In genomic region chr2:230422149-230422548, GRCh38 we compare ENCODE assay signal across 18 cellular contexts. TPM values are rescaled to one million over a fixed set of nuclear protein-coding genes. Genes with fewer than 3 reads are reported as not detected.
DNase-seq lines count a peak whose midpoint lies in the region; ATAC-seq, FAIRE-seq and TF ChIP-seq lines count a peak whose summit lies in the region.
"Had no signal": no experiment of that assay in that cellular context is flagged by ENCODE, and none has a peak within 500 bp of the region (broad histone marks: within the 10 kb centered on the region; RNA-seq: fewer than 3 reads in every experiment).

No MANE protein-coding gene starts in this region.

- H3K27ac ChIP-seq in GM12878 (ENCODE audit: control insufficient read depth, insufficient read depth) (no peak overlapping the region), suprapubic skin (no peak overlapping the region)

- no peaks in the 10 kb centered on the region; the same call in none of the 3 replicates for H3K9me3 ChIP-seq in GM12878 (replicated peaks; ENCODE audit: control insufficient read depth, insufficient read depth, low read length)
- no peaks in the 10 kb centered on the region for H3K9me3 ChIP-seq in suprapubic skin
- H3K9me3 ChIP-seq: stomach had no signal

- no peak for FAIRE-seq in GM12878 (lab: Jason Lieb, UNC)

- H3K4me3 Mint-ChIP-seq in activated CD4-positive, alpha-beta T cell treated with anti-CD3 and anti-CD28 coated beads, Interleukin-2, amount 10 ng/mL, durations not matched to agents 7 days and 5 days: peak overlapping the region; percentile 26
- H3K4me3 Mint-ChIP-seq in natural killer cell treated with Interleukin-12 subunit alpha and Interleukin-12 subunit beta and Interleukin-15 and Interleukin-18, amount 100 ng/mL, for 72 hours: peak overlapping the region; percentile 4
- H3K4me3 Mint-ChIP-seq: brain had no signal

- TF ChIP-seq CTCF in GM12878 (IDR thresholded peaks at IDR 0.05 in 2 of 3, conservative IDR thresholded peaks at IDR 0.05 in 1 of 3; ENCODE audit: control insufficient read depth in 2 of 3, extremely low read depth in 1 of 3, insufficient read depth in 1 of 3, low read depth in 3 of 3, low read length in 3 of 3) (no peak), suprapubic skin (IDR thresholded peaks at IDR 0.05) (no peak)

- no peak for ATAC-seq in GM12878
- ATAC-seq in natural killer cell treated with Interleukin-12 subunit alpha and Interleukin-12 subunit beta and Interleukin-15 and Interleukin-18, amount 100 ng/mL, for 72 hours: no peak

- TF ChIP-seq POLR2A in GM12878 (IDR thresholded peaks at IDR 0.05; ENCODE audit: low read depth, low read length) (no peak), suprapubic skin (IDR thresholded peaks at IDR 0.05) (no peak)

- H3K27me3 ChIP-seq in GM12878 (replicated peaks in 1 of 2; ENCODE audit: control insufficient read depth in 2 of 2, insufficient read depth in 2 of 2, low read length in 1 of 2) (no peaks in the 10 kb centered on the region), suprapubic skin (no peaks in the 10 kb centered on the region)
- H3K27me3 ChIP-seq: stomach had no signal

- CTCF ChIA-PET in activated CD4-positive, alpha-beta T cell treated with anti-CD3 and anti-CD28 coated beads, Interleukin-2, amount 10 ng/mL, durations not matched to agents 7 days and 5 days (lab: Charles Lee): no interaction called here
- CTCF ChIA-PET in GM12878 (lab: Yijun Ruan, JAX): interaction anchor here (1.3 kb wide), 1 partner anchor 189 kb away, joined by 4 read pairs; no protein-coding TSS in a partner anchor

- no peak overlapping the region for H2AFZ ChIP-seq in GM12878 (ENCODE audit: control insufficient read depth, low read depth, low read length)

- RAD21 ChIA-PET in GM12878 (lab: Charles Lee; ENCODE audit: unreplicated experiment): interaction anchor here (0.9 to 1.4 kb wide), 4 partner anchors 10 to 189 kb away, joined by 3 to 4 read pairs (median 4); no protein-coding TSS in a partner anchor

- POLR2A ChIA-PET in activated CD4-positive, alpha-beta T cell treated with anti-CD3 and anti-CD28 coated beads, Interleukin-2, amount 10 ng/mL, durations not matched to agents 7 days and 5 days (lab: Charles Lee): no interaction called here
- POLR2A ChIA-PET in GM12878 (lab: Charles Lee): interaction anchor here (0.6 to 1.4 kb wide), 5 partner anchors 9 to 179 kb away, joined by 3 to 6 read pairs (median 4); no protein-coding TSS in a partner anchor

- H4K20me1 ChIP-seq in GM12878 (ENCODE audit: control insufficient read depth, insufficient read depth): no peaks in the 10 kb centered on the region

- H3K36me3 ChIP-seq in GM12878 (ENCODE audit: control insufficient read depth in 2 of 2, insufficient read depth in 2 of 2, low read length in 1 of 2) (peaks cover 0 to 21% of the 10 kb centered on the region in 2 experiments; a peak in 3 of 4 replicates), suprapubic skin (no peaks in the 10 kb centered on the region)

- TF ChIP-seq RAD21 in GM12878 (IDR thresholded peaks at IDR 0.05; ENCODE audit: insufficient read depth, low read depth, low read length): no peak

- TF ChIP-seq EP300 in GM12878 (IDR thresholded peaks at IDR 0.05; ENCODE audit: borderline replicate concordance in 1 of 2, control insufficient read depth in 1 of 2, low read depth in 2 of 2, low read length in 2 of 2) (no peak), suprapubic skin (IDR thresholded peaks at IDR 0.05) (no peak)

- peaks cover 98% of the 10 kb centered on the region for H3K79me2 ChIP-seq in GM12878 (ENCODE audit: control insufficient read depth, insufficient read depth, low read length)

- BruUV-seq in GM12878 (replicated peaks; lab: Mats Ljungman, UMichigan): no TSS peak

- H3K4me1 Mint-ChIP-seq in activated CD4-positive, alpha-beta T cell treated with anti-CD3 and anti-CD28 coated beads, Interleukin-2, amount 10 ng/mL, durations not matched to agents 7 days and 5 days: peaks cover 81% of the 10 kb centered on the region
- H3K4me1 Mint-ChIP-seq in natural killer cell treated with Interleukin-12 subunit alpha and Interleukin-12 subunit beta and Interleukin-15 and Interleukin-18, amount 100 ng/mL, for 72 hours (ENCODE audit: low read depth in 2 of 2): peaks cover 74 to 90% of the 10 kb centered on the region in 2 donors
- H3K4me1 Mint-ChIP-seq: brain had no signal

- intact Hi-C loops in GM12878 (cut with micrococcal nuclease; ENCODE audit: unreplicated experiment): no loop called here

- H3K36me3 Mint-ChIP-seq in activated CD4-positive, alpha-beta T cell treated with anti-CD3 and anti-CD28 coated beads, Interleukin-2, amount 10 ng/mL, durations not matched to agents 7 days and 5 days (ENCODE audit: low read depth): peaks cover 90% of the 10 kb centered on the region
- H3K36me3 Mint-ChIP-seq in natural killer cell treated with Interleukin-12 subunit alpha and Interleukin-12 subunit beta and Interleukin-15 and Interleukin-18, amount 100 ng/mL, for 72 hours: peaks cover 50% of the 10 kb centered on the region
- H3K36me3 Mint-ChIP-seq: brain had no signal

- WGBS in GM12878 (ENCODE audit: insufficient coverage, insufficient replicate concordance, low lambda C conversion rate, missing lambda C conversion rate): 76% methylated on average over 4 of the region's 4 CpGs
- 87% methylated on average over 4 of the region's 4 CpGs for WGBS in suprapubic skin

- H3K4me3 ChIP-seq in GM12878 (peak overlapping the region; percentile 63; the same call in 1 of the 2 replicates), suprapubic skin (no peak overlapping the region)
- H3K4me3 ChIP-seq: lung, stomach had no signal

- in situ Hi-C loops in GM12878 (cut with MboI): no loop called here

- H3K9ac ChIP-seq in GM12878 (ENCODE audit: control insufficient read depth, insufficient read depth, low read length): no peak overlapping the region

- peaks cover 2% of the 10 kb centered on the region for H3K9me3 Mint-ChIP-seq in activated CD4-positive, alpha-beta T cell treated with anti-CD3 and anti-CD28 coated beads, Interleukin-2, amount 10 ng/mL, durations not matched to agents 7 days and 5 days
- H3K9me3 Mint-ChIP-seq in natural killer cell treated with Interleukin-12 subunit alpha and Interleukin-12 subunit beta and Interleukin-15 and Interleukin-18, amount 100 ng/mL, for 72 hours: no peaks in the 10 kb centered on the region
- H3K9me3 Mint-ChIP-seq: brain had no signal

- H3K4me2 ChIP-seq in GM12878 (ENCODE audit: control insufficient read depth, insufficient read depth): peak overlapping the region; percentile 69

- H3K4me1 ChIP-seq in GM12878 (ENCODE audit: control insufficient read depth, insufficient read depth, low read length) (peaks cover 4% of the 10 kb centered on the region; the same call in 1 of the 2 replicates), suprapubic skin (peaks cover 73% of the 10 kb centered on the region)

- DNase-seq in activated CD4-positive, alpha-beta T cell treated with anti-CD3 and anti-CD28 coated beads, Interleukin-2, amount 10 ng/mL, durations not matched to agents 7 days and 5 days: no peak
- DNase-seq in activated CD4-positive, alpha-beta T cell treated with anti-CD3 and anti-CD28 coated beads, Interleukin-2, amount 50 U/mL, for 1 hour: no peak
- DNase-seq in ELR (ENCODE audit: low read depth) (peak; percentile 28), GM12878 (ENCODE audit: low read depth, low spot score) (no peak), NCI-H1092 treated with DMSO at 0.1 percent for 48 hours (lab: John Stamatoyannopoulos, UW) (no peak), NCI-H226 (no peak), suprapubic skin (ENCODE audit: low spot score in 2 of 2) (no peak)
- no peak for DNase-seq in natural killer cell treated with Interleukin-12 subunit alpha and Interleukin-12 subunit beta and Interleukin-15 and Interleukin-18, amount 100 ng/mL, for 72 hours (ENCODE audit: low spot score)
- DNase-seq: activated CD4-positive, alpha-beta T cell treated with anti-CD3 and anti-CD28 coated beads for 1 hour; activated effector memory CD4-positive, alpha-beta T cell treated with Interleukin-2 at 50 U/mL for 16 hours; effector CD4-positive, alpha-beta T cell; foreskin fibroblast; NCI-H1092; NCI-H345; occipital lobe; stomach had no signal

- H3K27me3 Mint-ChIP-seq in activated CD4-positive, alpha-beta T cell treated with anti-CD3 and anti-CD28 coated beads, Interleukin-2, amount 10 ng/mL, durations not matched to agents 7 days and 5 days: no peaks in the 10 kb centered on the region
- no peaks in the 10 kb centered on the region for H3K27me3 Mint-ChIP-seq in natural killer cell treated with Interleukin-12 subunit alpha and Interleukin-12 subunit beta and Interleukin-15 and Interleukin-18, amount 100 ng/mL, for 72 hours

- SMC1A ChIA-PET in GM12878 (lab: Charles Lee; ENCODE audit: uncharacterized antibody, unreplicated experiment): interaction anchor here (0.8 to 3.1 kb wide), 9 partner anchors 9 to 195 kb away, joined by 3 to 16 read pairs (median 3); no protein-coding TSS in a partner anchor

- H3K27ac Mint-ChIP-seq in activated CD4-positive, alpha-beta T cell treated with anti-CD3 and anti-CD28 coated beads, Interleukin-2, amount 10 ng/mL, durations not matched to agents 7 days and 5 days: no peak overlapping the region
- peak overlapping the region; percentile 21 to 40 for H3K27ac Mint-ChIP-seq in natural killer cell treated with Interleukin-12 subunit alpha and Interleukin-12 subunit beta and Interleukin-15 and Interleukin-18, amount 100 ng/mL, for 72 hours
- H3K27ac Mint-ChIP-seq: brain had no signal

RNA-seq across cellular contexts. Expression of gene SP100, which starts 6.1 kb away (rescaled TPM):
- 100 to 1,000 TPM; 364 to 392 TPM for total RNA-seq in activated CD4-positive, alpha-beta T cell treated with anti-CD3 and anti-CD28 coated beads, Interleukin-2, amount 10 ng/mL, durations not matched to agents 7 days and 5 days
- 469 and 500 TPM in 2 replicates for total RNA-seq in GM12878 (2013; cell fraction: nucleolus; rRNA removed)
- 175 and 191 TPM in 2 replicates for total RNA-seq in GM12878 (2014; rRNA removed)
- 226 and 237 TPM in 2 replicates for total RNA-seq in GM12878 (2014; rRNA removed; fragmentation: Illumina TruSeq; extraction: Trizol)
- total RNA-seq in GM12878 (2021): 166 and 172 TPM in 2 replicates
- polyA plus RNA-seq in GM12878 (2011; ENCODE audit: low read depth): 137 TPM
- polyA plus RNA-seq in GM12878 (2011; rRNA removed): 239 and 341 TPM in 2 replicates
- polyA plus RNA-seq in GM12878 (2011; cell fraction: cytosol; rRNA removed): 81.5 and 89.9 TPM in 2 replicates
- polyA plus RNA-seq in GM12878 (2011; cell fraction: nucleus; rRNA removed): 235 and 280 TPM in 2 replicates
- 155 and 168 TPM in 2 replicates for polyA plus RNA-seq in GM12878 (2012)
- polyA plus RNA-seq in GM12878 (2014; fragmentation: Illumina TruSeq; extraction: Trizol): 215 and 267 TPM in 2 replicates
- polyA plus RNA-seq in GM12878 (2014; fragmentation: Nextera tagmentation; extraction: Ambion mirVana): 100 to 1,000 TPM; 109 to 154 TPM
- 172 and 174 TPM in 2 replicates for polyA plus RNA-seq in GM12878 (2014; rRNA removed)
- polyA plus RNA-seq in GM12878 (2016; fragmentation: Nextera tagmentation; extraction: Ambion mirVana): 100 to 1,000 TPM; 185 to 188 TPM
- polyA minus RNA-seq in GM12878 (2011; rRNA and poly(A)+ RNA removed): 140 and 144 TPM in 2 replicates
- 57.5 and 82.0 TPM in 2 replicates for polyA minus RNA-seq in GM12878 (2011; cell fraction: cytosol; rRNA and poly(A)+ RNA removed)
- polyA minus RNA-seq in GM12878 (2011; cell fraction: nucleus; rRNA and poly(A)+ RNA removed): 166 and 247 TPM in 2 replicates
- 100 to 1,000 TPM; 179 to 190 TPM for total RNA-seq in natural killer cell treated with Interleukin-12 subunit alpha and Interleukin-12 subunit beta and Interleukin-15 and Interleukin-18, amount 100 ng/mL, for 72 hours
- 100 to 1,000 TPM in 1 of 4 donors, 10 to 100 TPM in 3; 38.7 to 118 (median 65.6) TPM for total RNA-seq in suprapubic skin
